24 cellular contexts compared by ENCODE assay signal in genomic region chr21:45576838-45577737, GRCh38. TPM values are rescaled to one million over a fixed set of nuclear protein-coding genes. Genes with fewer than 3 reads are reported as not detected.
DNase-seq lines count a peak whose midpoint lies in the region; ATAC-seq and TF ChIP-seq lines count a peak whose summit lies in the region.
"Had no signal": no experiment of that assay in that cellular context is flagged by ENCODE, and none has a peak within 500 bp of the region (broad histone marks: within the 10 kb centered on the region; RNA-seq: fewer than 3 reads in every experiment).

No MANE protein-coding gene starts in this region.

- no peaks in the 10 kb centered on the region for H3K36me3 Mint-ChIP-seq in osteocyte (ENCODE audit: unreplicated experiment)
- H3K36me3 Mint-ChIP-seq: stimulated activated naive B cell treated with anti-CD40 and anti-IgM and Interleukin-4, amounts not matched to agents 10 μg/mL and 1 μg/mL and 100 μg/mL, for 72 hours had no signal

- no peaks in the 10 kb centered on the region for H3K36me3 ChIP-seq in H7 (replicated peaks; ENCODE audit: control insufficient read depth, insufficient read depth, low read length)

- no peaks in the 10 kb centered on the region for H3K9me3 Mint-ChIP-seq in osteocyte (ENCODE audit: unreplicated experiment)
- H3K9me3 Mint-ChIP-seq: stimulated activated naive B cell treated with anti-CD40 and anti-IgM and Interleukin-4, amounts not matched to agents 10 μg/mL and 1 μg/mL and 100 μg/mL, for 72 hours had no signal

- peaks cover 5% of the 10 kb centered on the region for H3K27me3 Mint-ChIP-seq in osteocyte (ENCODE audit: unreplicated experiment)

- intact Hi-C loops in sciatic nerve (cut with DNase I), result no loop called here

- no peaks in the 10 kb centered on the region for H3K27me3 ChIP-seq in H7 (ENCODE audit: control insufficient read depth, insufficient read depth, low read length)
- H3K27me3 ChIP-seq: SJSA1 had no signal

- no peak overlapping the region for H3K27ac Mint-ChIP-seq in osteocyte (ENCODE audit: unreplicated experiment)
- H3K27ac Mint-ChIP-seq: stimulated activated naive B cell treated with anti-CD40 and anti-IgM and Interleukin-4, amounts not matched to agents 10 μg/mL and 1 μg/mL and 100 μg/mL, for 72 hours had no signal

- no peak overlapping the region for H3K4me3 Mint-ChIP-seq in osteocyte (ENCODE audit: unreplicated experiment)
- H3K4me3 Mint-ChIP-seq: stimulated activated naive B cell treated with anti-CD40 and anti-IgM and Interleukin-4, amounts not matched to agents 10 μg/mL and 1 μg/mL and 100 μg/mL, for 72 hours had no signal

- ATAC-seq in sciatic nerve (no peak), HG03460 (IDR thresholded peaks at IDR 0.05; ENCODE audit: unreplicated experiment) (no peak)
- ATAC-seq: activated CD4-positive, CD25-positive, alpha-beta regulatory T cell treated with anti-CD3 and anti-CD28 coated beads, Interleukin-2, amount 50 U/mL, for 24 hours; stimulated activated naive B cell treated with anti-CD40 and anti-IgM and Interleukin-4, amounts not matched to agents 10 μg/mL and 1 μg/mL and 100 μg/mL, for 72 hours had no signal

- H3K4me1 Mint-ChIP-seq in osteocyte (ENCODE audit: unreplicated experiment), result peaks cover 24% of the 10 kb centered on the region

- DNase-seq in activated CD4-positive, CD25-positive, alpha-beta regulatory T cell treated with anti-CD3 and anti-CD28 coated beads, Interleukin-2, amount 50 U/mL, for 72 hours, result peak; percentile 19
- no peak for DNase-seq in activated CD4-positive, CD25-positive, alpha-beta regulatory T cell (lab: John Stamatoyannopoulos, UW)
- DNase-seq in H7, result peak; percentile 37
- DNase-seq in islet precursor cell, result peak; percentile 45
- peak; percentile 51 for DNase-seq in sciatic nerve (ENCODE audit: low spot score)
- DNase-seq in osteocyte (ENCODE audit: extremely low spot score, unreplicated experiment), result no peak
- no peak for DNase-seq in D341Med (ENCODE audit: low spot score)
- DNase-seq: activated CD4-positive, alpha-beta T cell treated with anti-CD3 and anti-CD28 coated beads, Interleukin-2, amount 50 U/mL, for 48 hours; activated CD8-positive, alpha-beta memory T cell treated with anti-CD3 and anti-CD28 coated beads, Interleukin-2, amount 50 U/mL, for 4 hours; activated naive CD4-positive, alpha-beta T cell treated with anti-CD3 and anti-CD28 coated beads, Interleukin-2, amount 50 U/mL, for 16 hours; amygdala; DMS79 treated with DMSO at 0.1 percent for 48 hours; effector CD8-positive, alpha-beta T cell; GDM1; hypothalamus; NCI-H446; NCI-H774; stimulated activated naive B cell treated with anti-CD40 and anti-IgM and Interleukin-4, amounts not matched to agents 10 μg/mL and 1 μg/mL and 100 μg/mL, for 72 hours; substantia nigra; T-helper 1 cell had no signal

- TF ChIP-seq CTCF in osteocyte (IDR thresholded peaks at IDR 0.05), result no peak

- no peak overlapping the region for H3K4me3 ChIP-seq in H7 (ENCODE audit: insufficient read depth, low read depth, low read length)
- H3K4me3 ChIP-seq: SJSA1, skin epidermis had no signal

RNA-seq across cellular contexts. Expression of gene SLC19A1, which starts 34.8 kb away (rescaled TPM):
- 17.9 and 19.6 TPM in 2 replicates for total RNA-seq in H7 (2014; rRNA removed; shearing (Covaris generic))
- 10.2 TPM for total RNA-seq in sciatic nerve
- total RNA-seq in osteocyte, result 11.0 and 14.4 TPM in 2 replicates

Comparison
In these comparisons a context has a peak if more than half of its experiments do, and no peak if none do; other contexts are left out.
1. DNase-seq: peak in activated CD4-positive, CD25-positive, alpha-beta regulatory T cell treated with anti-CD3 and anti-CD28 coated beads, Interleukin-2, amount 50 U/mL, for 72 hours (single experiment), H7 (single experiment), islet precursor cell (single experiment) and sciatic nerve (single experiment); none in activated CD4-positive, CD25-positive, alpha-beta regulatory T cell (0 of 4), osteocyte (single experiment) and D341Med (single experiment).